In genomic region chr5:67181648-67182218, GRCh38 we compare ENCODE assay signal across 12 cellular contexts. TPM values are rescaled to one million over a fixed set of nuclear protein-coding genes. Genes with fewer than 3 reads are reported as not detected.
DNase-seq lines count a peak whose midpoint lies in the region; ATAC-seq and TF ChIP-seq lines count a peak whose summit lies in the region.
"Had no signal": no experiment of that assay in that cellular context is flagged by ENCODE, and none has a peak within 500 bp of the region (broad histone marks: within the 10 kb centered on the region; RNA-seq: fewer than 3 reads in every experiment).

No MANE protein-coding gene starts in this region.

- no peak for TF ChIP-seq CTCF in activated B cell treated with CpG ODN at 0.5 μM for 24 hours (IDR thresholded peaks at IDR 0.05)
- TF ChIP-seq CTCF in left lung (IDR thresholded peaks at IDR 0.05) = no peak

- H3K4me1 ChIP-seq in left lung = peaks cover 0 to 30% of the 10 kb centered on the region in 2 donors
- H3K4me1 ChIP-seq: body of pancreas had no signal

- H3K4me1 Mint-ChIP-seq in activated CD4-positive, alpha-beta T cell treated with anti-CD3 and anti-CD28 coated beads for 36 hours = peaks cover 34% of the 10 kb centered on the region
- H3K4me1 Mint-ChIP-seq in activated B cell treated with CpG ODN at 0.5 μM for 24 hours = peaks cover 82% of the 10 kb centered on the region
- peaks cover 45% of the 10 kb centered on the region for H3K4me1 Mint-ChIP-seq in stimulated activated naive CD8-positive, alpha-beta T cell treated with anti-CD3 and anti-CD28 coated beads, Interleukin-15, amount 100 ng/mL, for 72 hours

- peak overlapping the region; percentile 61 for H3K27ac Mint-ChIP-seq in activated CD4-positive, alpha-beta T cell treated with anti-CD3 and anti-CD28 coated beads for 36 hours
- H3K27ac Mint-ChIP-seq in activated B cell treated with CpG ODN at 0.5 μM for 24 hours = peak overlapping the region; percentile 86
- H3K27ac Mint-ChIP-seq in stimulated activated naive CD8-positive, alpha-beta T cell treated with anti-CD3 and anti-CD28 coated beads, Interleukin-15, amount 100 ng/mL, for 72 hours = peak overlapping the region; percentile 16 to 69

- POLR2A ChIA-PET in activated CD4-positive, alpha-beta T cell treated with anti-CD3 and anti-CD28 coated beads for 36 hours (lab: Charles Lee) = interaction anchor here (0.6 kb wide), 1 partner anchor 38 kb away, joined by 4 read pairs; no protein-coding TSS in a partner anchor
- POLR2A ChIA-PET in activated B cell treated with CpG ODN at 0.5 μM for 24 hours (lab: Charles Lee) = interaction anchor here (0.7 to 2.0 kb wide), 7 partner anchors 9 to 1034 kb away, joined by 3 to 6 read pairs (median 3); partner anchors contain the start of gene PIK3R1

- H3K4me3 ChIP-seq in left lung = no peak overlapping the region
- H3K4me3 ChIP-seq: body of pancreas had no signal

- peaks cover 10% of the 10 kb centered on the region for H3K36me3 Mint-ChIP-seq in activated CD4-positive, alpha-beta T cell treated with anti-CD3 and anti-CD28 coated beads for 36 hours (ENCODE audit: low read depth)
- peaks cover 82% of the 10 kb centered on the region for H3K36me3 Mint-ChIP-seq in activated B cell treated with CpG ODN at 0.5 μM for 24 hours (ENCODE audit: low read depth)

- no peaks in the 10 kb centered on the region for H3K27me3 ChIP-seq in left lung
- H3K27me3 ChIP-seq: body of pancreas had no signal

- intact Hi-C loops in activated CD4-positive, alpha-beta T cell treated with anti-CD3 and anti-CD28 coated beads for 36 hours (cut with DNase I, micrococcal nuclease) = loop anchor here in 1 of 2 experiments (2.0 kb wide), 1 partner anchor 19 kb away; no protein-coding TSS in a partner anchor
- intact Hi-C loops in activated B cell treated with CpG ODN at 0.5 μM for 24 hours (cut with micrococcal nuclease) = no loop called here
- intact Hi-C loops in left lung (cut with DNase I) = no loop called here

- H3K36me3 ChIP-seq in left lung = peaks cover 0 to 4% of the 10 kb centered on the region in 2 donors

- no peak for ATAC-seq in activated CD4-positive, alpha-beta T cell treated with anti-CD3 and anti-CD28 coated beads for 36 hours
- peak; percentile 34 for ATAC-seq in activated B cell treated with CpG ODN at 0.5 μM for 24 hours (ENCODE audit: low read depth)
- peak; percentile 72 for ATAC-seq in left lung
- ATAC-seq in stimulated activated naive CD8-positive, alpha-beta T cell treated with anti-CD3 and anti-CD28 coated beads, Interleukin-15, amount 100 ng/mL, for 72 hours = peak; percentile 50
- no peak for ATAC-seq in HG02884 (IDR thresholded peaks at IDR 0.05; ENCODE audit: unreplicated experiment)
- ATAC-seq in HG02840 (IDR thresholded peaks at IDR 0.05; ENCODE audit: low FRiP score, unreplicated experiment) = no peak
- no peak for ATAC-seq in GM18868 (IDR thresholded peaks at IDR 0.05; ENCODE audit: unreplicated experiment)
- ATAC-seq: HCT116 had no signal

- H3K9me3 Mint-ChIP-seq in activated CD4-positive, alpha-beta T cell treated with anti-CD3 and anti-CD28 coated beads for 36 hours (ENCODE audit: low read depth) = peaks cover 8% of the 10 kb centered on the region
- peaks cover 13% of the 10 kb centered on the region for H3K9me3 Mint-ChIP-seq in activated B cell treated with CpG ODN at 0.5 μM for 24 hours
- peaks cover 12 to 18% of the 10 kb centered on the region in 2 donors for H3K9me3 Mint-ChIP-seq in stimulated activated naive CD8-positive, alpha-beta T cell treated with anti-CD3 and anti-CD28 coated beads, Interleukin-15, amount 100 ng/mL, for 72 hours

- no peak overlapping the region for H3K4me3 Mint-ChIP-seq in activated CD4-positive, alpha-beta T cell treated with anti-CD3 and anti-CD28 coated beads for 36 hours
- peak overlapping the region; percentile 46 for H3K4me3 Mint-ChIP-seq in activated B cell treated with CpG ODN at 0.5 μM for 24 hours
- H3K4me3 Mint-ChIP-seq in stimulated activated naive CD8-positive, alpha-beta T cell treated with anti-CD3 and anti-CD28 coated beads, Interleukin-15, amount 100 ng/mL, for 72 hours = peak overlapping the region; percentile 29 to 57

- H3K27ac ChIP-seq in left lung = peak overlapping the region; percentile 67 to 74

- CTCF ChIA-PET in activated CD4-positive, alpha-beta T cell treated with anti-CD3 and anti-CD28 coated beads for 36 hours (lab: Charles Lee) = interaction anchor here (0.6 to 1.3 kb wide), 2 partner anchors 17 to 33 kb away, joined by 3 to 4 read pairs; no protein-coding TSS in a partner anchor
- CTCF ChIA-PET in activated B cell treated with CpG ODN at 0.5 μM for 24 hours (lab: Charles Lee) = interaction anchor here (0.5 to 3.4 kb wide), 3 partner anchors 12 to 25 kb away, joined by 3 to 11 read pairs (median 10); no protein-coding TSS in a partner anchor

- no peak for DNase-seq in activated CD4-positive, alpha-beta T cell treated with anti-CD3 and anti-CD28 coated beads for 36 hours
- DNase-seq in activated CD4-positive, alpha-beta T cell treated with anti-CD3 and anti-CD28 coated beads for 1 hour = no peak
- DNase-seq in activated B cell treated with CpG ODN at 0.5 μM for 24 hours (no peak), left lung (no peak)
- DNase-seq in stimulated activated naive CD8-positive, alpha-beta T cell treated with anti-CD3 and anti-CD28 coated beads, Interleukin-15, amount 100 ng/mL, for 72 hours = no peak

- H3K27me3 Mint-ChIP-seq in activated CD4-positive, alpha-beta T cell treated with anti-CD3 and anti-CD28 coated beads for 36 hours = no peaks in the 10 kb centered on the region
- H3K27me3 Mint-ChIP-seq in activated B cell treated with CpG ODN at 0.5 μM for 24 hours = no peaks in the 10 kb centered on the region
- no peaks in the 10 kb centered on the region for H3K27me3 Mint-ChIP-seq in stimulated activated naive CD8-positive, alpha-beta T cell treated with anti-CD3 and anti-CD28 coated beads, Interleukin-15, amount 100 ng/mL, for 72 hours

- H3K9me3 ChIP-seq in left lung = peaks cover 0 to 11% of the 10 kb centered on the region in 2 donors
- H3K9me3 ChIP-seq: body of pancreas had no signal

RNA-seq across cellular contexts. Expression of gene CD180, which starts 14.9 kb away (rescaled TPM):
- total RNA-seq in activated CD4-positive, alpha-beta T cell treated with anti-CD3 and anti-CD28 coated beads for 36 hours = under 1 TPM in 1 of 2 experiments, not detected in 1; 0.12 TPM
- total RNA-seq in activated B cell treated with CpG ODN at 0.5 μM for 24 hours (32.6 and 35.7 TPM in 2 replicates), left lung (1 to 10 TPM; 3.1 to 9.4 TPM)
- total RNA-seq: A673, SK-MEL-5 had no signal

Comparison
In these comparisons a context has a peak if more than half of its experiments do, and no peak if none do; other contexts are left out.
1. ATAC-seq: peak in activated B cell treated with CpG ODN at 0.5 μM for 24 hours (single experiment), left lung (single experiment) and stimulated activated naive CD8-positive, alpha-beta T cell treated with anti-CD3 and anti-CD28 coated beads, Interleukin-15, amount 100 ng/mL, for 72 hours (single experiment); none in activated CD4-positive, alpha-beta T cell treated with anti-CD3 and anti-CD28 coated beads for 36 hours (single experiment), HG02884 (single experiment), HG02840 (single experiment) and GM18868 (single experiment).
2. Peak in every context shown above with its lines, with median percentiles within 50 percentile points of each other: H3K27ac Mint-ChIP-seq.